Comparison of ENCODE assay signal across 13 cellular contexts in the genomic region with DNA sequence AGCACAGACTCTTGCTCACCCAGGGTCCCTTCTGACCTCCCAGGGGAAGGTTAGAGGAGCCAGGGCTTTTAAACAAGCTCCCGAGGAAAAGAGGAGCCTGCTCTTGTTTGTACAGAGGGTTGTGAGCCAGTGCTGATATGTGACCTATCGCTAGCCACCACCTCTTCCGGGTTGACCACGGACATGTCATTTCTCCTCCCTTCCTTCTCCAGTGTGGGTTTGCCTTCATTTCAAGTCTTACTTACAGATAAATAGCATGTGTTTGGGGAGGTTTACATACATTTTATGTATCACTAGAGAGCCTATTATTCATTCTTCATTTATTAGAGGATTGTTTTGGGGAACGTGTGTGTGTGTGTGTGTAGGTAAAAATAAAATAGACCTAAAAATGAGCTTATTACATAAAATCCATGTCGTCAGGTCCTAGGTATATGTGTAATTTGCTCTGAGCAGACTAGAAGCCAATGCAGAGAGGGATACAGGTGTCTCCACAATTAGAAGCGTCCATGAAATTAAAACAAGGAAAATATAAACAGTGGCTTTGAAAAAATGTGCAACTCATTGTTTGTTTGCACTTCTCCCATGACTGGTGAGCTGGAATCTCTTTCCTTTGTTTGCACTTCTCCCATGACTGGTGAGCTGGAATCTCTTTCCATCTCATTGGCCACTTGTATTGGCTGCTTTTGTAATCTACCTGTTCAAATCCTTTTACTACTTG.
DNase-seq lines count a peak whose midpoint lies in the region; TF ChIP-seq lines count a peak whose summit lies in the region.
"Had no signal": no experiment of that assay in that cellular context is flagged by ENCODE, and none has a peak within 500 bp of the region (broad histone marks: within the 10 kb centered on the region; RNA-seq: fewer than 3 reads in every experiment).

No MANE protein-coding gene starts in this region.

- TF ChIP-seq CTCF in esophagus squamous epithelium (IDR thresholded peaks at IDR 0.05) = no peak
- no peak for TF ChIP-seq CTCF in smooth muscle cell (IDR thresholded peaks at IDR 0.05; ENCODE audit: borderline replicate concordance, insufficient read depth, poor library complexity, severe bottlenecking)

- H3K79me2 ChIP-seq in smooth muscle cell (ENCODE audit: low read depth) = no peaks in the 10 kb centered on the region

- no peak for TF ChIP-seq POLR2A in esophagus squamous epithelium (IDR thresholded peaks at IDR 0.05)

- 58 to 59% methylated on average over 7 of the region's 7 CpGs for WGBS in esophagus squamous epithelium, 2 donors
- 77% methylated on average over 7 of the region's 7 CpGs for WGBS in smooth muscle cell (ENCODE audit: low lambda C conversion rate)

- H3K4me1 ChIP-seq in esophagus squamous epithelium = peaks cover 0 to 23% (median 0%) of the 10 kb centered on the region in 3 donors
- peaks cover 7% of the 10 kb centered on the region for H3K4me1 ChIP-seq in smooth muscle cell (ENCODE audit: low read depth)

- H3K9me3 ChIP-seq in esophagus squamous epithelium (no peaks in the 10 kb centered on the region), smooth muscle cell (replicated peaks; ENCODE audit: low read depth) (no peaks in the 10 kb centered on the region)
- H3K9me3 ChIP-seq: tibial artery had no signal

- H3F3A ChIP-seq in smooth muscle cell (ENCODE audit: low read depth) = no peaks in the 10 kb centered on the region

- no peaks in the 10 kb centered on the region for H3K27me3 ChIP-seq in esophagus squamous epithelium
- no peaks in the 10 kb centered on the region for H3K27me3 ChIP-seq in smooth muscle cell (ENCODE audit: low read depth)
- H3K27me3 ChIP-seq: tibial artery had no signal

- no peak overlapping the region for H2AFZ ChIP-seq in smooth muscle cell (ENCODE audit: low read depth)

- H4K20me1 ChIP-seq in smooth muscle cell (ENCODE audit: low read depth) = no peaks in the 10 kb centered on the region

- DNase-seq in NCI-H82 (lab: John Stamatoyannopoulos, UW) = peak; percentile 41
- DNase-seq in NCI-H82 treated with DMSO at 0.1 percent for 48 hours (lab: John Stamatoyannopoulos, UW; ENCODE audit: unreplicated experiment) = no peak
- DNase-seq in OCI-M1 (lab: John Stamatoyannopoulos, UW) = peak; percentile 73
- DNase-seq in esophagus squamous epithelium (lab: John Stamatoyannopoulos, UW) = no peak
- DNase-seq in smooth muscle cell (lab: John Stamatoyannopoulos, UW; ENCODE audit: unreplicated experiment) = no peak
- no peak for DNase-seq in SIG-M5 (lab: John Stamatoyannopoulos, UW)
- DNase-seq in NCI-H2171 (lab: John Stamatoyannopoulos, UW) = no peak
- DNase-seq in T1000 (lab: John Stamatoyannopoulos, UW) = no peak
- DNase-seq: EL; foreskin melanocyte; NCI-H2227 treated with DMSO at 0.1 percent for 48 hours; stimulated activated CD8-positive, alpha-beta memory T cell treated with anti-CD3 and anti-CD28 coated beads, Interleukin-4, amount 100 ng/mL, for 48 hours; tibial artery had no signal

- H3K27ac ChIP-seq in esophagus squamous epithelium (peak overlapping the region in 3 of 4 donors; percentile 36 to 68 (median 63)), smooth muscle cell (ENCODE audit: low read depth) (peak overlapping the region; percentile 52)
- H3K27ac ChIP-seq: tibial artery had no signal

- H3K4me3 ChIP-seq in esophagus squamous epithelium (no peak overlapping the region), smooth muscle cell (no peak overlapping the region)
- H3K4me3 ChIP-seq: tibial artery had no signal

- H3K4me2 ChIP-seq in smooth muscle cell = peak overlapping the region; percentile 58

- H3K36me3 ChIP-seq in esophagus squamous epithelium (no peaks in the 10 kb centered on the region), smooth muscle cell (ENCODE audit: low read depth) (no peaks in the 10 kb centered on the region)
- H3K36me3 ChIP-seq: tibial artery had no signal

- intact Hi-C loops in esophagus squamous epithelium (cut with DNase I) = no loop called here

- H3K9ac ChIP-seq in smooth muscle cell (ENCODE audit: low read depth) = no peak overlapping the region

Comparison
In these comparisons a context has a peak if more than half of its experiments do, and no peak if none do; other contexts are left out.
1. DNase-seq: peak in NCI-H82 (single experiment) and OCI-M1 (single experiment); none in NCI-H82 treated with DMSO at 0.1 percent for 48 hours (single experiment), esophagus squamous epithelium (single experiment), smooth muscle cell (single experiment), SIG-M5 (single experiment), NCI-H2171 (single experiment) and T1000 (single experiment).